Comparison of ENCODE assay signal across 26 cellular contexts in the genomic region with DNA sequence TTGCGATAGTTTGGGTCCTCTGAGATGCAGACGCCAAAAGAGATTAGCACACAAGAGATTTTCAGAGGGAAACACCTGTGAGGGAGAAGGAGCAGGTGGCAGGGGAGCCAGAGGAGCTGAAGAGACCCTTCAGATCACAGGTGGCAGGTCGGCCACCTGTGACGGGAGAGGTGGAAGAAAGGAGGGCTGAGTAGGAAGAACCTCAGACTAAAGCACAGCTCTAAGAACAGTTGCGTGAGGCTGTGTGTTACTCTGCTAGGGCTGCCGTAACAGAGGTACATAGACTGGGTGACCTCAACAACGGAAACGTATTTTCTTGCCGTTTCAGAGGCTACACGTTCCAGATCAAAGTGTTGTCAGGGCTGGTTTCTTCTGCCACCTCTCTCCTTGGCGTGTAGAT. TPM values are rescaled to one million over a fixed set of nuclear protein-coding genes. Genes with fewer than 3 reads are reported as not detected.
"Had no signal": no experiment of that assay in that cellular context is flagged by ENCODE, and none has a peak within 500 bp of the region (broad histone marks: within the 10 kb centered on the region; RNA-seq: fewer than 3 reads in every experiment).

No MANE protein-coding gene starts in this region.

- DNase-seq: activated CD4-positive, alpha-beta memory T cell treated with anti-CD3 and anti-CD28 coated beads for 36 hours; activated CD4-positive, alpha-beta T cell treated with anti-CD3 and anti-CD28 coated beads, Interleukin-2, amount 10 ng/mL, durations not matched to agents 7 days and 5 days; activated CD4-positive, CD25-positive, alpha-beta regulatory T cell treated with anti-CD3 and anti-CD28 coated beads, Interleukin-2, amount 50 U/mL, for 72 hours; activated CD8-positive, alpha-beta memory T cell treated with anti-CD3 and anti-CD28 coated beads for 24 hours; activated effector memory CD4-positive, alpha-beta T cell treated with anti-CD3 and anti-CD28 coated beads, Interleukin-2, amount 50 U/mL, for 16 hours; activated naive CD4-positive, alpha-beta T cell treated with Interleukin-2 at 50 U/mL for 16 hours; activated naive CD8-positive, alpha-beta T cell treated with anti-CD3 and anti-CD28 coated beads, Interleukin-2, amount 50 U/mL, for 24 hours; activated T-cell treated with anti-CD3 and anti-CD28 coated beads, Interleukin-2, amount 50 U/mL, for 4 hours; amniotic stem cell; body of pancreas; central memory CD4-positive, alpha-beta T cell; KG1; NCI-H1092; NCI-H1436; NCI-H1694 treated with DMSO at 0.1 percent for 48 hours; NCI-H2029 treated with DMSO at 0.1 percent for 48 hours; NCI-H226; NK-92 treated with Interleukin-12 subunit alpha and Interleukin-12 subunit beta, amount 100 ng/mL, for 24 hours; PC-3; SHP77 treated with DMSO at 0.1 percent for 48 hours; T-helper 9 cell had no signal

- H3K27ac ChIP-seq: ascending aorta, body of pancreas, coronary artery had no signal

- H3K36me3 ChIP-seq: ascending aorta had no signal

- H3K9me3 ChIP-seq: ascending aorta, body of pancreas had no signal

- H3K4me3 ChIP-seq: ascending aorta, body of pancreas, coronary artery had no signal

- H3K27me3 ChIP-seq: ascending aorta, body of pancreas had no signal

RNA-seq across cellular contexts. Expression of gene C2CD4A, which starts 38.5 kb away (rescaled TPM):
- total RNA-seq: activated CD4-positive, alpha-beta T cell treated with anti-CD3 and anti-CD28 coated beads, Interleukin-2, amount 10 ng/mL, durations not matched to agents 7 days and 5 days; ascending aorta; LHCN-M2; M059J; SK-MEL-5 had no signal

RNA-seq across cellular contexts. Expression of gene C2CD4B, which starts 59.8 kb away (rescaled TPM):
- total RNA-seq: activated CD4-positive, alpha-beta T cell treated with anti-CD3 and anti-CD28 coated beads, Interleukin-2, amount 10 ng/mL, durations not matched to agents 7 days and 5 days; LHCN-M2; M059J; PC-3; SK-MEL-5 had no signal
